1 cellular context compared by ENCODE assay signal in the genomic region with DNA sequence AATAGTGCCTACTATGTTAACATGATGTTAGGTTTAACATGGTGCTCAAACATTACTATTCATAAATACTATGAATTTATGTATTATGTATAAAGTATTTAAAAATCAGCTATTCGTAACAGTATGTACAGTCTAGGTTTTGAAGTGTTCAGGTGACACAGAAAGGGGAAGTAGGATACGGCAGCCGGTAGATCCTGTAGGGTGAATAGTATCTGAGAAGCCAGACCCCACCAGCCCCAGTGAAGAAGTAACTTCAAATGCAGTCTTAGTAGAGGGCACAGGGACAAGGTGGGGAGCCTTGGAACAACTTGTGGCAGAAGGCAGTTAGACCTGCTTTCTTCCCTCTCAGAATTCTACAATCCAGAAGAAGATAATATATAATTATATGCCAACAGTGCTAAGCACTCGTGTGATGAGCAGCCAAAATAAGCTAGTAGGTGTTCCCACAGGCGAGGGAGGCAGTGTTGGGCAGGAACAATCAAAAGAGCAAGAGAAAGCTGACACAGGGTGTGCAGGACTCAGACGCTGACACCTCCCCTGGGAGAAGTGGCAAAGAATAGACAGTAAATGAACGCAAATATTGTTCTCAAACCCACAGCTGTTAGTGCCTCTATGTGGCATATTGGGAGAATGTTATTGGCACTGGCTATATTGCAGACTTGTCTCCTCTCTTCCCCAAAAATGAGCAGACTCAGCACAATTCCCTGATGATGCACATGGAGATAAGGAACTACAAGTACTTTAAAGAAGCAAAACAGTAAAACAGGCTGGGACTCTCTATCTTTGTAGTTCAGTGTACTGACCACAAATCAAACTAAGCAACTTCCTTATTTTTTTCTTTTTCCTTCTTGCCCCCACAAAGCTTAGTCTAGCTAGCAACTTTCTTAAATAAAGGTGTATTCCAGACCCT.
TF ChIP-seq lines count a peak whose summit lies in the region.

No MANE protein-coding gene starts in this region.

TF ChIP-seq in K562, 482 proteins besides CTCF, POLR2A, EP300 and RAD21 (continued from another document and continues in another):
- TF ChIP-seq, protein P1, sequence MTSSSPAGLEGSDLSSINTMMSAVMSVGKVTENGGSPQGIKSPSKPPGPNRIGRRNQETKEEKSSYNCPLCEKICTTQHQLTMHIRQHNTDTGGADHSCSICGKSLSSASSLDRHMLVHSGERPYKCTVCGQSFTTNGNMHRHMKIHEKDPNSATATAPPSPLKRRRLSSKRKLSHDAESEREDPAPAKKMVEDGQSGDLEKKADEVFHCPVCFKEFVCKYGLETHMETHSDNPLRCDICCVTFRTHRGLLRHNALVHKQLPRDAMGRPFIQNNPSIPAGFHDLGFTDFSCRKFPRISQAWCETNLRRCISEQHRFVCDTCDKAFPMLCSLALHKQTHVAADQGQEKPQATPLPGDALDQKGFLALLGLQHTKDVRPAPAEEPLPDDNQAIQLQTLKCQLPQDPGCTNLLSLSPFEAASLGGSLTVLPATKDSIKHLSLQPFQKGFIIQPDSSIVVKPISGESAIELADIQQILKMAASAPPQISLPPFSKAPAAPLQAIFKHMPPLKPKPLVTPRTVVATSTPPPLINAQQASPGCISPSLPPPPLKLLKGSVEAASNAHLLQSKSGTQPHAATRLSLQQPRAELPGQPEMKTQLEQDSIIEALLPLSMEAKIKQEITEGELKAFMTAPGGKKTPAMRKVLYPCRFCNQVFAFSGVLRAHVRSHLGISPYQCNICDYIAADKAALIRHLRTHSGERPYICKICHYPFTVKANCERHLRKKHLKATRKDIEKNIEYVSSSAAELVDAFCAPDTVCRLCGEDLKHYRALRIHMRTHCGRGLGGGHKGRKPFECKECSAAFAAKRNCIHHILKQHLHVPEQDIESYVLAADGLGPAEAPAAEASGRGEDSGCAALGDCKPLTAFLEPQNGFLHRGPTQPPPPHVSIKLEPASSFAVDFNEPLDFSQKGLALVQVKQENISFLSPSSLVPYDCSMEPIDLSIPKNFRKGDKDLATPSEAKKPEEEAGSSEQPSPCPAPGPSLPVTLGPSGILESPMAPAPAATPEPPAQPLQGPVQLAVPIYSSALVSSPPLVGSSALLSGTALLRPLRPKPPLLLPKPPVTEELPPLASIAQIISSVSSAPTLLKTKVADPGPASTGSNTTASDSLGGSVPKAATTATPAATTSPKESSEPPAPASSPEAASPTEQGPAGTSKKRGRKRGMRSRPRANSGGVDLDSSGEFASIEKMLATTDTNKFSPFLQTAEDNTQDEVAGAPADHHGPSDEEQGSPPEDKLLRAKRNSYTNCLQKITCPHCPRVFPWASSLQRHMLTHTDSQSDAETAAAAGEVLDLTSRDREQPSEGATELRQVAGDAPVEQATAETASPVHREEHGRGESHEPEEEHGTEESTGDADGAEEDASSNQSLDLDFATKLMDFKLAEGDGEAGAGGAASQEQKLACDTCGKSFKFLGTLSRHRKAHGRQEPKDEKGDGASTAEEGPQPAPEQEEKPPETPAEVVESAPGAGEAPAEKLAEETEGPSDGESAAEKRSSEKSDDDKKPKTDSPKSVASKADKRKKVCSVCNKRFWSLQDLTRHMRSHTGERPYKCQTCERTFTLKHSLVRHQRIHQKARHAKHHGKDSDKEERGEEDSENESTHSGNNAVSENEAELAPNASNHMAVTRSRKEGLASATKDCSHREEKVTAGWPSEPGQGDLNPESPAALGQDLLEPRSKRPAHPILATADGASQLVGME (CRISPR knock-in tag; IDR thresholded peaks at IDR 0.05): no peak
- TF ChIP-seq ZNF512 (tag; IDR thresholded peaks at IDR 0.05) (no peak), PHB (CRISPR knock-in tag; IDR thresholded peaks at IDR 0.05) (no peak), MCM5 (IDR thresholded peaks at IDR 0.05; ENCODE audit: low read depth) (no peak), MECOM (CRISPR knock-in tag; IDR thresholded peaks at IDR 0.05) (no peak), ETS2 (tag; IDR thresholded peaks at IDR 0.05; ENCODE audit: borderline replicate concordance, poor library complexity, severe bottlenecking) (no peak), NFIX (CRISPR knock-in tag; IDR thresholded peaks at IDR 0.05; ENCODE audit: low read depth) (no peak), ZNF639 (CRISPR knock-in tag; conservative IDR thresholded peaks at IDR 0.05 in 1 of 2, IDR thresholded peaks at IDR 0.05 in 1 of 2) (peak in 1 of 2 experiments; percentile 44; a peak in 1 of 4 replicates), JUNB (CRISPR knock-in tag; conservative IDR thresholded peaks at IDR 0.05) (no peak), NR0B1 (IDR thresholded peaks at IDR 0.05; ENCODE audit: partially characterized antibody) (no peak), MTA2 (IDR thresholded peaks at IDR 0.05; ENCODE audit: low read depth) (no peak), TARDBP (IDR thresholded peaks at IDR 0.05) (no peak), PURB (CRISPR knock-in tag; IDR thresholded peaks at IDR 0.05; ENCODE audit: low read depth) (no peak), ZNF212 (CRISPR knock-in tag; IDR thresholded peaks at IDR 0.05) (no peak), POLR2AphosphoS5 (IDR thresholded peaks at IDR 0.05; ENCODE audit: control insufficient read depth, insufficient read depth, low read depth, low read length) (0 out of 2 replicates have a peak, but pooled peaks have one; percentile 15), RFX7 (CRISPR knock-in tag; IDR thresholded peaks at IDR 0.05) (no peak), ZNF184 (CRISPR knock-in tag; IDR thresholded peaks at IDR 0.05) (no peak), NCOA2 (IDR thresholded peaks at IDR 0.05; ENCODE audit: partially characterized antibody in 2 of 2) (no peak), HCFC1 (IDR thresholded peaks at IDR 0.05; ENCODE audit: low read depth, low read length) (no peak), EWSR1 (IDR thresholded peaks at IDR 0.05; ENCODE audit: borderline replicate concordance, low read depth, partially characterized antibody) (no peak), ZC3H4 (CRISPR knock-in tag; IDR thresholded peaks at IDR 0.05; ENCODE audit: borderline replicate concordance) (no peak)
- TF ChIP-seq, protein P2, sequence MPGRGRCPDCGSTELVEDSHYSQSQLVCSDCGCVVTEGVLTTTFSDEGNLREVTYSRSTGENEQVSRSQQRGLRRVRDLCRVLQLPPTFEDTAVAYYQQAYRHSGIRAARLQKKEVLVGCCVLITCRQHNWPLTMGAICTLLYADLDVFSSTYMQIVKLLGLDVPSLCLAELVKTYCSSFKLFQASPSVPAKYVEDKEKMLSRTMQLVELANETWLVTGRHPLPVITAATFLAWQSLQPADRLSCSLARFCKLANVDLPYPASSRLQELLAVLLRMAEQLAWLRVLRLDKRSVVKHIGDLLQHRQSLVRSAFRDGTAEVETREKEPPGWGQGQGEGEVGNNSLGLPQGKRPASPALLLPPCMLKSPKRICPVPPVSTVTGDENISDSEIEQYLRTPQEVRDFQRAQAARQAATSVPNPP (IDR thresholded peaks at IDR 0.05; ENCODE audit: borderline replicate concordance, insufficient read depth, insufficient read length): no peak
- TF ChIP-seq, protein P3, sequence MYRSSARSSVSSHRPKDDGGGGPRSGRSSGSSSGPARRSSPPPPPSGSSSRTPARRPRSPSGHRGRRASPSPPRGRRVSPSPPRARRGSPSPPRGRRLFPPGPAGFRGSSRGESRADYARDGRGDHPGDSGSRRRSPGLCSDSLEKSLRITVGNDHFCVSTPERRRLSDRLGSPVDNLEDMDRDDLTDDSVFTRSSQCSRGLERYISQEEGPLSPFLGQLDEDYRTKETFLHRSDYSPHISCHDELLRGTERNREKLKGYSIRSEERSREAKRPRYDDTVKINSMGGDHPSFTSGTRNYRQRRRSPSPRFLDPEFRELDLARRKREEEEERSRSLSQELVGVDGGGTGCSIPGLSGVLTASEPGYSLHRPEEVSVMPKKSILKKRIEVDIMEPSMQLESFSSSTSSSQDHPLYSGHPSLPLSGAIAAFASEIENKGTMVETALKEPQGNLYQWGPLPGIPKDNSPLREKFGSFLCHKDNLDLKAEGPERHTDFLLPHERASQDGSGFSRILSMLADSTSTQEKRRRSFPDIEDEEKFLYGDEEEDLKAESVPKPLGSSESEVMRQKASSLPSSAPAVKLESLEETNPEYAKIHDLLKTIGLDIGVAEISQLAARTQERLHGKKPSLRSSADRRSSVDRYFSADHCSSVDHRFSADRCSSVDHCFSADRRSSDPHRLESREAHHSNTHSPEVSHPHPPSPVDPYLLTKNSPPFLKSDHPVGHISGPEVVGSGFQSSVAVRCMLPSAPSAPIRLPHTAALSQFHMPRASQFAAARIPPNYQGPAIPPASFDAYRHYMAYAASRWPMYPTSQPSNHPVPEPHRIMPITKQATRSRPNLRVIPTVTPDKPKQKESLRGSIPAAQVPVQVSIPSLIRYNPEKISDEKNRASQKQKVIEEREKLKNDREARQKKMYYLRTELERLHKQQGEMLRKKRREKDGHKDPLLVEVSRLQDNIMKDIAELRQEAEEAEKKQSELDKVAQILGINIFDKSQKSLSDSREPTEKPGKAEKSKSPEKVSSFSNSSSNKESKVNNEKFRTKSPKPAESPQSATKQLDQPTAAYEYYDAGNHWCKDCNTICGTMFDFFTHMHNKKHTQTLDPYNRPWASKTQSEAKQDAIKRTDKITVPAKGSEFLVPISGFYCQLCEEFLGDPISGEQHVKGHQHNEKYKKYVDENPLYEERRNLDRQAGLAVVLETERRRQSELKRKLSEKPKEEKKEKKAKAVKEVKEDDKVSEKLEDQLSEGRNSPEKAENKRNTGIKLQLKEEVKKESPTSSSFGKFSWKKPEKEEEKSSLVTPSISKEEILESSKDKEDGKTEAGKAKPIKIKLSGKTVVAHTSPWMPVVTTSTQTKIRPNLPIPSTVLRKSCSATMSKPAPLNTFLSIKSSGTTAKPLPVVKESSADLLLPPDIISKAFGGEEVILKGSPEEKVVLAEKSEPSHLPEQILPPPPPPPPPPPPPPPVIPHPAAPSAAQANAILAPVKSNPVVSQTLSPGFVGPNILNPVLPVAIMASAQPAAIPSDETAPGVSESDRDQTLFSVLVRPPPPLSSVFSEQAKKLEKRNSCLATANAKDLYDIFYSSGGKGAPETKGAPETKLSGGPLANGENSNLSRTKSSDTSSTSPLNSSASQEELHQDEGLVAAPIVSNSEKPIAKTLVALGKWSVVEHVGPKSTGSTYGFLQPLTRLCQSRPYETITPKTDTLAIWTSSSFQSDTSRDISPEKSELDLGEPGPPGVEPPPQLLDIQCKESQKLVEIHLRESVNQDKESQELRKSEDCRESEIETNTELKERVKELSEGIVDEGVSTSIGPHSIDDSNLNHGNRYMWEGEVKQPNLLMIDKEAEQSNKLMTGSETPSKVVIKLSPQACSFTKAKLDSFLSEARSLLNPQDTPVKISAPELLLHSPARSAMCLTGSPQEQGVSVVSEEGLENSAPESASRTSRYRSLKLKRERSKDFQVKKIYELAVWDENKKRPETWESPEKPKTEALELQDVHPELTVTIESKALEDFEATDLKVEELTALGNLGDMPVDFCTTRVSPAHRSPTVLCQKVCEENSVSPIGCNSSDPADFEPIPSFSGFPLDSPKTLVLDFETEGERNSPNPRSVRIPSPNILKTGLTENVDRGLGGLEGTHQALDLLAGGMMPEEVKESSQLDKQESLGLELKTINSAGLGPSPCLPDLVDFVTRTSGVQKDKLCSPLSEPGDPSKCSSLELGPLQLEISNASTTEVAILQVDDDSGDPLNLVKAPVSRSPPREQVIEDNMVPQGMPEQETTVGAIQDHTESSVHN (IDR thresholded peaks at IDR 0.05; ENCODE audit: borderline replicate concordance in 1 of 2, low read depth in 1 of 2): peak in 1 of 2 experiments; percentile 56; a peak in 1 of 4 replicates
- TF ChIP-seq, protein P4, sequence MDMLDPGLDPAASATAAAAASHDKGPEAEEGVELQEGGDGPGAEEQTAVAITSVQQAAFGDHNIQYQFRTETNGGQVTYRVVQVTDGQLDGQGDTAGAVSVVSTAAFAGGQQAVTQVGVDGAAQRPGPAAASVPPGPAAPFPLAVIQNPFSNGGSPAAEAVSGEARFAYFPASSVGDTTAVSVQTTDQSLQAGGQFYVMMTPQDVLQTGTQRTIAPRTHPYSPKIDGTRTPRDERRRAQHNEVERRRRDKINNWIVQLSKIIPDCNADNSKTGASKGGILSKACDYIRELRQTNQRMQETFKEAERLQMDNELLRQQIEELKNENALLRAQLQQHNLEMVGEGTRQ (CRISPR knock-in tag; IDR thresholded peaks at IDR 0.05): no peak
- TF ChIP-seq, protein P5, sequence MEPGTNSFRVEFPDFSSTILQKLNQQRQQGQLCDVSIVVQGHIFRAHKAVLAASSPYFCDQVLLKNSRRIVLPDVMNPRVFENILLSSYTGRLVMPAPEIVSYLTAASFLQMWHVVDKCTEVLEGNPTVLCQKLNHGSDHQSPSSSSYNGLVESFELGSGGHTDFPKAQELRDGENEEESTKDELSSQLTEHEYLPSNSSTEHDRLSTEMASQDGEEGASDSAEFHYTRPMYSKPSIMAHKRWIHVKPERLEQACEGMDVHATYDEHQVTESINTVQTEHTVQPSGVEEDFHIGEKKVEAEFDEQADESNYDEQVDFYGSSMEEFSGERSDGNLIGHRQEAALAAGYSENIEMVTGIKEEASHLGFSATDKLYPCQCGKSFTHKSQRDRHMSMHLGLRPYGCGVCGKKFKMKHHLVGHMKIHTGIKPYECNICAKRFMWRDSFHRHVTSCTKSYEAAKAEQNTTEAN (CRISPR knock-in tag; IDR thresholded peaks at IDR 0.05): no peak
